In genomic region chr6:20791932-20792331, GRCh38 we compare ENCODE assay signal across 20 cellular contexts.
DNase-seq lines count a peak whose midpoint lies in the region; ATAC-seq and TF ChIP-seq lines count a peak whose summit lies in the region.
"Had no signal": no experiment of that assay in that cellular context is flagged by ENCODE, and none has a peak within 500 bp of the region (broad histone marks: within the 10 kb centered on the region; RNA-seq: fewer than 3 reads in every experiment).

No MANE protein-coding gene starts in this region.

- TF ChIP-seq POLR2A in breast epithelium (IDR thresholded peaks at IDR 0.05), result no peak

- H3K4me3 ChIP-seq in fibroblast of villous mesenchyme (ENCODE audit: low read depth, low read length), result no peak overlapping the region
- H3K4me3 ChIP-seq in breast epithelium, result no peak overlapping the region
- H3K4me3 ChIP-seq: prostate gland had no signal

- no peaks in the 10 kb centered on the region for H3K27me3 ChIP-seq in breast epithelium
- H3K27me3 ChIP-seq: brain microvascular endothelial cell had no signal

- no peaks in the 10 kb centered on the region for H3K36me3 ChIP-seq in breast epithelium
- H3K36me3 ChIP-seq: brain microvascular endothelial cell, prostate gland had no signal

- no peaks in the 10 kb centered on the region for H3K9me3 ChIP-seq in breast epithelium
- H3K9me3 ChIP-seq: prostate gland had no signal

- TF ChIP-seq CTCF in fibroblast of villous mesenchyme (IDR thresholded peaks at IDR 0.05; ENCODE audit: insufficient read depth, low read depth, low read length) (no peak), breast epithelium (IDR thresholded peaks at IDR 0.05) (no peak)

- intact Hi-C loops in breast epithelium (cut with DNase I; ENCODE audit: low total_unique reads), result no loop called here

- no peak overlapping the region for H3K27ac ChIP-seq in breast epithelium
- H3K27ac ChIP-seq: brain microvascular endothelial cell, prostate gland had no signal

- DNase-seq in DMS79 (lab: John Stamatoyannopoulos, UW), result peak; percentile 56
- peak in 2 of 3 experiments; percentile 68 to 87 for DNase-seq in NCI-H1417 (lab: John Stamatoyannopoulos, UW)
- peak; percentile 18 for DNase-seq in SK-N-DZ (ENCODE audit: low spot score)
- DNase-seq in fibroblast of villous mesenchyme (ENCODE audit: low read depth), result peak; percentile 71
- DNase-seq in stimulated activated CD4-positive, alpha-beta T cell treated with anti-CD3 and anti-CD28 coated beads, Interleukin-4, amount 100 ng/mL, for 24 hours, result no peak
- no peak for DNase-seq in breast epithelium (ENCODE audit: low spot score in 2 of 2)
- DNase-seq: activated CD4-positive, alpha-beta T cell treated with anti-CD3 and anti-CD28 coated beads, Interleukin-2, amount 10 ng/mL, durations not matched to agents 7 days and 5 days; activated naive CD4-positive, alpha-beta T cell treated with anti-CD3 and anti-CD28 coated beads, Interleukin-2, amount 50 U/mL, for 16 hours; AML-193; brain microvascular endothelial cell; Calu3; head of caudate nucleus; Kasumi-1; NCI-H1436 treated with DMSO at 0.1 percent for 48 hours; NCI-H526; small intestine had no signal

- no peaks in the 10 kb centered on the region for H3K4me1 ChIP-seq in breast epithelium
- H3K4me1 ChIP-seq: prostate gland had no signal

- ATAC-seq in HG03378 (IDR thresholded peaks at IDR 0.05; ENCODE audit: unreplicated experiment) (no peak), GM19324 (IDR thresholded peaks at IDR 0.05; ENCODE audit: low FRiP score, unreplicated experiment) (no peak)
- ATAC-seq: Panc1 had no signal

Comparison
In these comparisons a context has a peak if more than half of its experiments do, and no peak if none do; other contexts are left out.
1. DNase-seq: peak in DMS79 (single experiment), NCI-H1417 (2 of 3), SK-N-DZ (single experiment) and fibroblast of villous mesenchyme (single experiment); none in stimulated activated CD4-positive, alpha-beta T cell treated with anti-CD3 and anti-CD28 coated beads, Interleukin-4, amount 100 ng/mL, for 24 hours (single experiment) and breast epithelium (0 of 2).